ENCODE assay signal across 21 cellular contexts in genomic region chr1:65104854-65105540, GRCh38.
"Had no signal": no experiment of that assay in that cellular context is flagged by ENCODE, and none has a peak within 500 bp of the region (broad histone marks: within the 10 kb centered on the region; RNA-seq: fewer than 3 reads in every experiment).

No MANE protein-coding gene starts in this region.

- H3K4me1 ChIP-seq: adrenal gland, breast epithelium, esophagus muscularis mucosa, lower lobe of right lung, tibial nerve, vagina had no signal

- H3K27me3 ChIP-seq: breast epithelium, esophagus muscularis mucosa, hepatocyte, tibial nerve, vagina had no signal

- H3K9me3 ChIP-seq: adrenal gland, vagina had no signal

- H3K27ac ChIP-seq: adrenal gland, breast epithelium, esophagus muscularis mucosa, foreskin keratinocyte, hepatocyte, lower lobe of right lung, tibial nerve, vagina, VCaP had no signal

- H2AFZ ChIP-seq: hepatocyte had no signal

- H3K4me2 ChIP-seq: hepatocyte had no signal

- H3K79me2 ChIP-seq: hepatocyte had no signal

- FAIRE-seq: astrocyte, endothelial cell of umbilical vein had no signal

- DNase-seq: activated CD4-positive, alpha-beta T cell treated with anti-CD3 and anti-CD28 coated beads for 1 hour; activated CD8-positive, alpha-beta memory T cell treated with anti-CD3 and anti-CD28 coated beads for 24 hours; activated gamma-delta T cell; adrenal gland; effector memory CD4-positive, alpha-beta T cell; left cardiac atrium; lower lobe of right lung; natural killer cell; retina; stimulated activated CD4-positive, alpha-beta T cell treated with anti-CD3 and anti-CD28 coated beads, Interleukin-2, amount 100 ng/mL, for 24 hours; stimulated activated naive CD4-positive, alpha-beta T cell treated with Interleukin-2 at 50 U/mL for 16 hours; T-helper 2 cell had no signal

- H3K4me3 ChIP-seq: adrenal gland, breast epithelium, esophagus muscularis mucosa, hepatocyte, lower lobe of right lung, tibial nerve, vagina had no signal

- H3K36me3 ChIP-seq: adrenal gland, breast epithelium, esophagus muscularis mucosa, lower lobe of right lung, tibial nerve, vagina had no signal
